Comparison of ENCODE assay signal across 16 cellular contexts in the genomic region with DNA sequence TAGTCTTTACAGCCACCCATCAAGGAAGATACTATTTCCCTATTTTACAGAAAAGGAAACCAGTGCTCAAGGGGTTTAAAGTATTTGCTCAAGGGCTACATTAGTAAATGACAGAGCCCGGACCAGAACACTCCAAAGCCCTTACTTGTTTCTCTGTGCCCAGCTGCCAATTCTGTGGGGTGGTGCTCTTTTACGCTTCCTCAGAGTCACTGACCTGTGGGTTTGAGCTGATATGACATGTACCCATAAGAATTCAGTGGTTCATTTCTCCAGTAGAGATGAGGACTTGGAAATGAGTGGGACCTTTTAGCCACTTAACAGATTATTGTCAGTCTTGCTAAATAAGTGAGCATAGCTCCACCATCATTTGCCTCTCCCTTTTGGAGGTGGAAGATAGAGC. TPM values are rescaled to one million over a fixed set of nuclear protein-coding genes. Genes with fewer than 3 reads are reported as not detected.
"Had no signal": no experiment of that assay in that cellular context is flagged by ENCODE, and none has a peak within 500 bp of the region (broad histone marks: within the 10 kb centered on the region; RNA-seq: fewer than 3 reads in every experiment).

No MANE protein-coding gene starts in this region.

- H3K4me1 Mint-ChIP-seq: naive B cell; stimulated activated naive CD8-positive, alpha-beta T cell treated with anti-CD3 and anti-CD28 coated beads, Interleukin-15, amount 100 ng/mL, for 72 hours; WTC11 had no signal

- H3K27me3 Mint-ChIP-seq: naive B cell had no signal

- H3K27ac Mint-ChIP-seq: activated naive CD4-positive, alpha-beta T cell treated with anti-CD3 and anti-CD28 coated beads for 36 hours; naive B cell; WTC11 had no signal

- H3K9me3 ChIP-seq: adrenal gland, lower lobe of right lung, vagina had no signal

- H3K9me3 Mint-ChIP-seq: stimulated activated naive CD8-positive, alpha-beta T cell treated with anti-CD3 and anti-CD28 coated beads, Interleukin-15, amount 100 ng/mL, for 72 hours had no signal

- H3K9ac ChIP-seq: parathyroid adenoma had no signal

- H3K4me3 ChIP-seq: adrenal gland, coronary artery, lower lobe of right lung, vagina had no signal

- H3K27ac ChIP-seq: adrenal gland, coronary artery, lower lobe of right lung, parathyroid adenoma, vagina had no signal

- H3K36me3 ChIP-seq: adrenal gland, lower lobe of right lung, vagina had no signal

- H3K36me3 Mint-ChIP-seq: naive B cell, WTC11 had no signal

- ATAC-seq: lower lobe of right lung; stimulated activated naive CD8-positive, alpha-beta T cell treated with anti-CD3 and anti-CD28 coated beads, Interleukin-15, amount 100 ng/mL, for 72 hours; WTC11 had no signal

- H3K4me3 Mint-ChIP-seq: activated naive CD4-positive, alpha-beta T cell treated with anti-CD3 and anti-CD28 coated beads for 36 hours; naive B cell; stimulated activated naive CD8-positive, alpha-beta T cell treated with anti-CD3 and anti-CD28 coated beads, Interleukin-15, amount 100 ng/mL, for 72 hours; WTC11 had no signal

- H3K79me2 ChIP-seq: parathyroid adenoma had no signal

- DNase-seq: activated CD4-positive, alpha-beta T cell treated with anti-CD3 and anti-CD28 coated beads for 48 hours; activated naive CD4-positive, alpha-beta T cell treated with anti-CD3 and anti-CD28 coated beads for 36 hours; adrenal gland; central memory CD4-positive, alpha-beta T cell; effector CD8-positive, alpha-beta T cell; kidney; lower lobe of right lung; midbrain; naive B cell; stimulated activated CD4-positive, alpha-beta T cell treated with anti-CD3 and anti-CD28 coated beads, Interleukin-4, amount 100 ng/mL, for 24 hours; stimulated activated naive CD8-positive, alpha-beta T cell treated with anti-CD3 and anti-CD28 coated beads, Interleukin-15, amount 100 ng/mL, for 72 hours had no signal

- H3K4me1 ChIP-seq: adrenal gland, lower lobe of right lung, parathyroid adenoma, vagina had no signal

- H2AFZ ChIP-seq: parathyroid adenoma had no signal

- H3K27me3 ChIP-seq: adrenal gland, vagina had no signal

RNA-seq across cellular contexts. Expression of gene NKX2-8, which starts 37.4 kb away (rescaled TPM):
- total RNA-seq: activated naive CD4-positive, alpha-beta T cell treated with anti-CD3 and anti-CD28 coated beads for 36 hours; adrenal gland; kidney; renal cortical epithelial cell; vagina; WTC11 had no signal
- polyA plus RNA-seq: adrenal gland had no signal

RNA-seq across cellular contexts. Expression of gene PAX9, which starts 41.8 kb away (rescaled TPM):
- total RNA-seq: activated naive CD4-positive, alpha-beta T cell treated with anti-CD3 and anti-CD28 coated beads for 36 hours; adrenal gland; renal cortical epithelial cell; WTC11 had no signal
